ENCODE assay signal across 1 cellular context in the genomic region with DNA sequence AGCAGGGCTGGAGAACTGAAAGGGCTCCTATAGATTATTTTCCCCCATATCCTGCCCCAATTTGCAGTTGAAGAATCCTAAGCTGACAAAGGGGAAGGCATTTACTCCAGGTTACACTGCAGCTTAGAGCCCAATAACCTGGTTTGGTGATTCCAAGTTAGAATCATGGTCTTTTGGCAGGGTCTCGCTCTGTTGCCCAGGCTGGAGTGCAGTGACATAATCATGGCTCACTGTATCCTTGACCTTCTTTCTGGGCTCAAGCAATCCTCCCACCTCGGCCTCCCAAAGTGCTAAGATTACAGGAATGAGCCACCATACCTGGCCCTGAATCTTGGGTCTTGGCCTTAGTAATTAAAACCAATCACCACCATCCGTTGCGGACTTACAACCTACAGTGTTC.
TF ChIP-seq lines count a peak whose summit lies in the region.

No MANE protein-coding gene starts in this region.

TF ChIP-seq in H1, 55 proteins besides CTCF, POLR2A, EP300 and RAD21:
- TF ChIP-seq CBX5 (IDR thresholded peaks at IDR 0.05; ENCODE audit: low read depth, low read length), result no peak
- TF ChIP-seq BACH1 (IDR thresholded peaks at IDR 0.05; ENCODE audit: low read length), result no peak
- TF ChIP-seq RBBP5 (IDR thresholded peaks at IDR 0.05; ENCODE audit: borderline replicate concordance, low read depth, low read length), result no peak
- TF ChIP-seq KDM1A (IDR thresholded peaks at IDR 0.05; ENCODE audit: borderline replicate concordance, low read length), result no peak; the same call in 1 of the 2 replicates
- TF ChIP-seq ASH2L (IDR thresholded peaks at IDR 0.05; ENCODE audit: low read length), result no peak
- TF ChIP-seq EZH2 (IDR thresholded peaks at IDR 0.05; ENCODE audit: low read depth, low read length, severe bottlenecking), result no peak
